In genomic region chr19:3162418-3163229, GRCh38 we compare ENCODE assay signal across 10 cellular contexts. TPM values are rescaled to one million over a fixed set of nuclear protein-coding genes. Genes with fewer than 3 reads are reported as not detected.
DNase-seq lines count a peak whose midpoint lies in the region; ATAC-seq, FAIRE-seq and TF ChIP-seq lines count a peak whose summit lies in the region.
"Had no signal": no experiment of that assay in that cellular context is flagged by ENCODE, and none has a peak within 500 bp of the region (broad histone marks: within the 10 kb centered on the region; RNA-seq: fewer than 3 reads in every experiment).

No MANE protein-coding gene starts in this region.

- peak overlapping the region; percentile 20; the same call in 1 of the 2 replicates for H3K4me2 ChIP-seq in HepG2 (ENCODE audit: low read depth, low read length)

- no peak for TF ChIP-seq POLR2A in HepG2 (IDR thresholded peaks at IDR 0.05; ENCODE audit: insufficient read depth in 1 of 2, low read depth in 2 of 2, low read length in 2 of 2)

- no peaks in the 10 kb centered on the region for H3K27me3 Mint-ChIP-seq in T-helper 2 cell treated with Interferon-gamma antibody and Interleukin-4, amounts not matched to agents 5 μg/mL and 100 μg/mL, for 36 hours (ENCODE audit: low read depth)

- H3K79me2 ChIP-seq in HepG2 (ENCODE audit: insufficient read depth, low read length), result no peaks in the 10 kb centered on the region

- peaks cover 30% of the 10 kb centered on the region for H3K4me1 Mint-ChIP-seq in T-helper 2 cell treated with Interferon-gamma antibody and Interleukin-4, amounts not matched to agents 5 μg/mL and 100 μg/mL, for 36 hours (ENCODE audit: low read depth)

- no peaks in the 10 kb centered on the region for H3K36me3 ChIP-seq in H7 (replicated peaks; ENCODE audit: control insufficient read depth, insufficient read depth, low read length)
- H3K36me3 ChIP-seq in HepG2 (replicated peaks in 1 of 2; ENCODE audit: control insufficient read depth in 1 of 2, insufficient read depth in 2 of 2, low read length in 2 of 2), result no peaks in the 10 kb centered on the region
- H3K36me3 ChIP-seq: tibial nerve had no signal

- TF ChIP-seq RAD21 in HepG2 (CRISPR knock-in tag; IDR thresholded peaks at IDR 0.05), result no peak

- intact Hi-C loops in HepG2 (cut with micrococcal nuclease; ENCODE audit: unreplicated experiment), result loop anchor here (1.0 kb wide), 1 partner anchor 33 kb away; no protein-coding TSS in a partner anchor

- CTCF ChIA-PET in HepG2 (lab: Yijun Ruan, JAX; ENCODE audit: low intra/inter-chr PET ratio, low total read pairs), result interaction anchor here (1.1 to 2.5 kb wide), 4 partner anchors 16 to 201 kb away, joined by 3 to 26 read pairs (median 8); no protein-coding TSS in a partner anchor

- ATAC-seq in HepG2, result peak; percentile 58

- no peak for FAIRE-seq in HepG2 (lab: Jason Lieb, UNC)

- DNase-seq in activated CD4-positive, CD25-positive, alpha-beta regulatory T cell treated with anti-CD3 and anti-CD28 coated beads, Interleukin-2, amount 50 U/mL, for 72 hours, result peak; percentile 59
- DNase-seq in activated CD4-positive, CD25-positive, alpha-beta regulatory T cell (lab: John Stamatoyannopoulos, UW), result no peak
- DNase-seq in H7 (peak; percentile 80), HepG2 (ENCODE audit: low spot score) (peak; percentile 44), putamen (ENCODE audit: low spot score) (no peak), NCI-H1436 (lab: John Stamatoyannopoulos, UW) (no peak), LoVo (ENCODE audit: low spot score) (no peak)
- DNase-seq in T-helper 2 cell treated with Interferon-gamma antibody and Interleukin-4, amounts not matched to agents 5 μg/mL and 100 μg/mL, for 36 hours (ENCODE audit: low spot score), result no peak

- POLR2A ChIA-PET in HepG2 (lab: Yijun Ruan, JAX), result interaction anchor here (0.9 to 1.0 kb wide), 2 partner anchors 9 to 34 kb away, joined by 3 to 4 read pairs; no protein-coding TSS in a partner anchor

- no peak for TF ChIP-seq CTCF in HepG2 (CRISPR knock-in tag; IDR thresholded peaks at IDR 0.05)

- H4K20me1 ChIP-seq in HepG2 (ENCODE audit: insufficient read depth, low read length), result no peaks in the 10 kb centered on the region

- peak overlapping the region; percentile 71 for H3K27ac Mint-ChIP-seq in T-helper 2 cell treated with Interferon-gamma antibody and Interleukin-4, amounts not matched to agents 5 μg/mL and 100 μg/mL, for 36 hours

- H2AFZ ChIP-seq in HepG2 (ENCODE audit: low read length), result no peak overlapping the region

- H3K36me3 Mint-ChIP-seq in T-helper 2 cell treated with Interferon-gamma antibody and Interleukin-4, amounts not matched to agents 5 μg/mL and 100 μg/mL, for 36 hours (ENCODE audit: low read depth), result peaks cover 84% of the 10 kb centered on the region

- no peaks in the 10 kb centered on the region for H3K9me3 ChIP-seq in HepG2 (ENCODE audit: low read length)
- H3K9me3 ChIP-seq: tibial nerve had no signal

- TF ChIP-seq EP300 in HepG2 (IDR thresholded peaks at IDR 0.05; ENCODE audit: low read depth in 2 of 2, low read length in 2 of 2), result no peak
- TF ChIP-seq EP300 in HepG2 (CRISPR knock-in tag; IDR thresholded peaks at IDR 0.05; ENCODE audit: borderline replicate concordance), result no peak

- H3K9me3 Mint-ChIP-seq in T-helper 2 cell treated with Interferon-gamma antibody and Interleukin-4, amounts not matched to agents 5 μg/mL and 100 μg/mL, for 36 hours, result peaks cover 15% of the 10 kb centered on the region

- no TSS peak for BruUV-seq in HepG2 (replicated peaks; lab: Mats Ljungman, UMichigan)

- 38% methylated on average over 20 of the region's 38 CpGs for WGBS in HepG2 (ENCODE audit: low lambda C conversion rate)

- H3K27me3 ChIP-seq in H7 (ENCODE audit: control insufficient read depth, insufficient read depth, low read length), result peaks cover 2% of the 10 kb centered on the region; the same call in 1 of the 2 replicates
- H3K27me3 ChIP-seq in HepG2 (ENCODE audit: control insufficient read depth in 1 of 2, insufficient read depth in 2 of 2, low read length in 2 of 2), result peaks cover 0 to 2% of the 10 kb centered on the region in 2 experiments; a peak in 1 of 5 replicates
- H3K27me3 ChIP-seq: tibial nerve had no signal

- H3K9ac ChIP-seq in HepG2 (ENCODE audit: insufficient read depth, low read depth, low read length), result no peak overlapping the region

- H3K4me3 ChIP-seq in H7 (ENCODE audit: insufficient read depth, low read depth, low read length) (no peak overlapping the region), HepG2 (replicated peaks in 1 of 3; ENCODE audit: insufficient read depth in 1 of 3, low read depth in 2 of 3, low read length in 3 of 3) (peak overlapping the region in 1 of 3 experiments; percentile 39; a peak in 1 of 6 replicates)
- H3K4me3 ChIP-seq: tibial nerve had no signal

- no peak overlapping the region for H3K27ac ChIP-seq in HepG2 (ENCODE audit: extremely low read length, insufficient read depth, low read length)
- H3K27ac ChIP-seq: tibial nerve had no signal

- in situ Hi-C loops in HepG2 (cut with HindIII; ENCODE audit: extremely low pct_ligation_motif_present, low pct_unique_long_range_greater_than_20kb), result loop anchor here (10.0 kb wide), 1 partner anchor 208 kb away; no protein-coding TSS in a partner anchor

- H3K4me1 ChIP-seq in HepG2 (ENCODE audit: insufficient read depth, low read length), result no peaks in the 10 kb centered on the region

- H3K4me3 Mint-ChIP-seq in T-helper 2 cell treated with Interferon-gamma antibody and Interleukin-4, amounts not matched to agents 5 μg/mL and 100 μg/mL, for 36 hours, result no peak overlapping the region

RNA-seq across cellular contexts. Expression of gene S1PR4, which starts 15.9 kb away (rescaled TPM):
- not detected in 2 replicates for total RNA-seq in H7 (2014; rRNA removed; shearing (Covaris generic))
- total RNA-seq in HepG2 (2016; rRNA removed; fragmentation: Illumina TruSeq; extraction: Trizol), result 0.07 TPM in 1 of 2 replicates, not detected in the other
- total RNA-seq in HepG2 (2016; cell fraction: cytosol; rRNA removed; fragmentation: Illumina TruSeq; extraction: Trizol; ENCODE audit: low read depth), result not detected in 2 replicates
- total RNA-seq in HepG2 (2016; cell fraction: insoluble cytoplasmic fraction; rRNA removed; fragmentation: Illumina TruSeq; extraction: Trizol), result 0.09 TPM in 1 of 2 replicates, not detected in the other
- not detected in 2 replicates for total RNA-seq in HepG2 (2016; cell fraction: membrane; rRNA removed; fragmentation: Illumina TruSeq; extraction: Trizol)
- total RNA-seq in HepG2 (2016; cell fraction: nucleus; rRNA removed; fragmentation: Illumina TruSeq; extraction: Trizol), result not detected in 2 replicates
- 0.09 and 0.33 TPM in 2 replicates for polyA plus RNA-seq in HepG2 (2011; rRNA removed)
- not detected in 2 replicates for polyA plus RNA-seq in HepG2 (2011; cell fraction: cytosol; rRNA removed)
- polyA plus RNA-seq in HepG2 (2011; cell fraction: nucleus; rRNA removed), result 1.2 and 1.8 TPM in 2 replicates
- not detected in 2 replicates for polyA plus RNA-seq in HepG2 (2012)
- polyA plus RNA-seq in HepG2 (2016; cell fraction: cytosol; fragmentation: Illumina TruSeq; extraction: Trizol; ENCODE audit: low read depth), result not detected in 2 replicates
- not detected in 2 replicates for polyA plus RNA-seq in HepG2 (2016; cell fraction: insoluble cytoplasmic fraction; fragmentation: Illumina TruSeq; extraction: Trizol; ENCODE audit: low read depth)
- not detected in 2 replicates for polyA plus RNA-seq in HepG2 (2016; cell fraction: membrane; fragmentation: Illumina TruSeq; extraction: Trizol; ENCODE audit: low read depth)
- polyA plus RNA-seq in HepG2 (2016; cell fraction: nucleus; fragmentation: Illumina TruSeq; extraction: Trizol; ENCODE audit: insufficient read depth, low read depth), result 0.29 TPM in 1 of 2 replicates, not detected in the other
- 0.19 TPM in 1 of 2 replicates, not detected in the other for polyA minus RNA-seq in HepG2 (2011; rRNA and poly(A)+ RNA removed; ENCODE audit: low replicate concordance)
- not detected in 2 replicates for polyA minus RNA-seq in HepG2 (2011; cell fraction: cytosol; rRNA and poly(A)+ RNA removed)
- polyA minus RNA-seq in HepG2 (2011; cell fraction: nucleus; rRNA and poly(A)+ RNA removed), result 0.25 TPM in 1 of 2 replicates, not detected in the other
- total RNA-seq: osteocyte had no signal

RNA-seq across cellular contexts. Expression of gene NCLN, which starts 23.1 kb away (rescaled TPM):
- 68.2 and 82.8 TPM in 2 replicates for total RNA-seq in H7 (2014; rRNA removed; shearing (Covaris generic))
- total RNA-seq in HepG2 (2016; rRNA removed; fragmentation: Illumina TruSeq; extraction: Trizol), result 20.0 and 56.0 TPM in 2 replicates
- total RNA-seq in HepG2 (2016; cell fraction: cytosol; rRNA removed; fragmentation: Illumina TruSeq; extraction: Trizol; ENCODE audit: low read depth), result 14.5 and 16.6 TPM in 2 replicates
- 22.2 and 58.2 TPM in 2 replicates for total RNA-seq in HepG2 (2016; cell fraction: insoluble cytoplasmic fraction; rRNA removed; fragmentation: Illumina TruSeq; extraction: Trizol)
- total RNA-seq in HepG2 (2016; cell fraction: membrane; rRNA removed; fragmentation: Illumina TruSeq; extraction: Trizol), result 36.2 and 36.4 TPM in 2 replicates
- total RNA-seq in HepG2 (2016; cell fraction: nucleus; rRNA removed; fragmentation: Illumina TruSeq; extraction: Trizol), result 45.5 and 60.9 TPM in 2 replicates
- 42.6 and 55.5 TPM in 2 replicates for polyA plus RNA-seq in HepG2 (2011; rRNA removed)
- 34.0 and 56.6 TPM in 2 replicates for polyA plus RNA-seq in HepG2 (2011; cell fraction: cytosol; rRNA removed)
- 87.2 and 112 TPM in 2 replicates for polyA plus RNA-seq in HepG2 (2011; cell fraction: nucleus; rRNA removed)
- polyA plus RNA-seq in HepG2 (2012), result 29.1 and 45.2 TPM in 2 replicates
- polyA plus RNA-seq in HepG2 (2016; cell fraction: cytosol; fragmentation: Illumina TruSeq; extraction: Trizol; ENCODE audit: low read depth), result 21.6 and 23.7 TPM in 2 replicates
- 19.8 and 29.4 TPM in 2 replicates for polyA plus RNA-seq in HepG2 (2016; cell fraction: insoluble cytoplasmic fraction; fragmentation: Illumina TruSeq; extraction: Trizol; ENCODE audit: low read depth)
- 31.3 and 31.9 TPM in 2 replicates for polyA plus RNA-seq in HepG2 (2016; cell fraction: membrane; fragmentation: Illumina TruSeq; extraction: Trizol; ENCODE audit: low read depth)
- 109 and 110 TPM in 2 replicates for polyA plus RNA-seq in HepG2 (2016; cell fraction: nucleus; fragmentation: Illumina TruSeq; extraction: Trizol; ENCODE audit: insufficient read depth, low read depth)
- 99.1 and 126 TPM in 2 replicates for polyA minus RNA-seq in HepG2 (2011; rRNA and poly(A)+ RNA removed; ENCODE audit: low replicate concordance)
- polyA minus RNA-seq in HepG2 (2011; cell fraction: cytosol; rRNA and poly(A)+ RNA removed), result 41.8 and 46.2 TPM in 2 replicates
- polyA minus RNA-seq in HepG2 (2011; cell fraction: nucleus; rRNA and poly(A)+ RNA removed), result 16.4 and 18.6 TPM in 2 replicates

RNA-seq across cellular contexts. Expression of gene GNA15, which starts 26.8 kb away (rescaled TPM):
- total RNA-seq in H7 (2014; rRNA removed; shearing (Covaris generic)), result not detected in 2 replicates
- total RNA-seq in HepG2 (2016; rRNA removed; fragmentation: Illumina TruSeq; extraction: Trizol), result not detected in 2 replicates
- total RNA-seq in HepG2 (2016; cell fraction: cytosol; rRNA removed; fragmentation: Illumina TruSeq; extraction: Trizol; ENCODE audit: low read depth), result not detected in 2 replicates
- not detected in 2 replicates for total RNA-seq in HepG2 (2016; cell fraction: insoluble cytoplasmic fraction; rRNA removed; fragmentation: Illumina TruSeq; extraction: Trizol)
- not detected in 2 replicates for total RNA-seq in HepG2 (2016; cell fraction: membrane; rRNA removed; fragmentation: Illumina TruSeq; extraction: Trizol)
- not detected in 2 replicates for total RNA-seq in HepG2 (2016; cell fraction: nucleus; rRNA removed; fragmentation: Illumina TruSeq; extraction: Trizol)
- not detected in 2 replicates for polyA plus RNA-seq in HepG2 (2011; rRNA removed)
- polyA plus RNA-seq in HepG2 (2011; cell fraction: cytosol; rRNA removed), result 0.04 TPM in 1 of 2 replicates, not detected in the other
- not detected in 2 replicates for polyA plus RNA-seq in HepG2 (2011; cell fraction: nucleus; rRNA removed)
- not detected in 2 replicates for polyA plus RNA-seq in HepG2 (2012)
- polyA plus RNA-seq in HepG2 (2016; cell fraction: cytosol; fragmentation: Illumina TruSeq; extraction: Trizol; ENCODE audit: low read depth), result not detected in 2 replicates
- polyA plus RNA-seq in HepG2 (2016; cell fraction: insoluble cytoplasmic fraction; fragmentation: Illumina TruSeq; extraction: Trizol; ENCODE audit: low read depth), result not detected in 2 replicates
- 0.08 TPM in 1 of 2 replicates, not detected in the other for polyA plus RNA-seq in HepG2 (2016; cell fraction: membrane; fragmentation: Illumina TruSeq; extraction: Trizol; ENCODE audit: low read depth)
- 0.22 TPM in 1 of 2 replicates, not detected in the other for polyA plus RNA-seq in HepG2 (2016; cell fraction: nucleus; fragmentation: Illumina TruSeq; extraction: Trizol; ENCODE audit: insufficient read depth, low read depth)
- 0.10 and 0.61 TPM in 2 replicates for polyA minus RNA-seq in HepG2 (2011; rRNA and poly(A)+ RNA removed; ENCODE audit: low replicate concordance)
- polyA minus RNA-seq in HepG2 (2011; cell fraction: cytosol; rRNA and poly(A)+ RNA removed), result not detected in 2 replicates
- polyA minus RNA-seq in HepG2 (2011; cell fraction: nucleus; rRNA and poly(A)+ RNA removed), result not detected in 2 replicates
- total RNA-seq: osteocyte had no signal

Comparison
In these comparisons a context has a peak if more than half of its experiments do, and no peak if none do; other contexts are left out.
1. DNase-seq: peak in activated CD4-positive, CD25-positive, alpha-beta regulatory T cell treated with anti-CD3 and anti-CD28 coated beads, Interleukin-2, amount 50 U/mL, for 72 hours (single experiment), H7 (single experiment) and HepG2 (single experiment); none in activated CD4-positive, CD25-positive, alpha-beta regulatory T cell (0 of 4), T-helper 2 cell treated with Interferon-gamma antibody and Interleukin-4, amounts not matched to agents 5 μg/mL and 100 μg/mL, for 36 hours (single experiment), putamen (single experiment), NCI-H1436 (single experiment) and LoVo (single experiment).